9 cellular contexts compared by ENCODE assay signal in the genomic region with DNA sequence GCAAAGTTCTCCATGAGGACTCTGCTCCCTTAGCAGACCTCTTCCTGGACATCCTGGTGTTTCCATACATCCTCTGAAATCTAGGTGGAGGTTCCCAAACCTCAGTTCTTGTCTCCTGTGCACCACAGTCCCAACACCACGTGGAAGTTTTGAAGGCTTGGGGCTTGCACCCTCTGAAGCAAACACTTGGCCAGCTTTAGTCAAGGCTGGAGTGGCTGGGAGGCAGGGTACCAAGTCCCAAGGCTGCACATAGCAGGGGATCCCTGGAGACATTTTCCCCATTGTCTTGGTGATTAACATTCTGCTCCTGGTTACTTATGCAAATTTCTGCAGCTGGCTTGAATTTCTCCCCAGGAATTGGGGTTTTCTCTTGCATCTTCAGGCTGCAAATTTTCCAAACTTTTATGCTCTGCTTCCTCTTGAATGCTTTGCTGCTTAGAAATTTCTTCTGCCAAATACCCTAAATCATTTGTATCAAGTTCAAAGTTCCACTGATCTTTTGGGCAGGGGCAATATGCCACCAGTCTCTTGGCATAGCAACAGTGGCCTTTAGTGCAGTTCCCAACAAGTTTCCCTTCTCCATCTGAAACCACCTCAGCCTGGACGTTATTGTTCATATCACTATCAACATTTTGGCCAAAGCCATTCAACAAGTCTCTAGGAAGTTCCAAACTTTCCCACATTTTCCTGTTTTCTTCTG. TPM values are rescaled to one million over a fixed set of nuclear protein-coding genes. Genes with fewer than 3 reads are reported as not detected.
A peak's percentile ranks its signal among the peaks of the same experiment; 100 is the strongest.
DNase-seq lines count a peak whose midpoint lies in the region; ATAC-seq and TF ChIP-seq lines count a peak whose summit lies in the region.
"Not testable (repeated sequence)": the region's sequence is repeated elsewhere in the genome, so short reads cannot be mapped to it uniquely, and the experiment has no call there.
"Had no signal": no experiment of that assay in that cellular context is flagged by ENCODE, and none has a peak within 500 bp of the region (broad histone marks: within the 10 kb centered on the region; RNA-seq: fewer than 3 reads in every experiment).

No MANE protein-coding gene starts in this region.

- POLR2A ChIA-PET in A673 (lab: Charles Lee; ENCODE audit: low non-redundant PET); HEK293 (lab: Yijun Ruan, JAX): not testable (repeated sequence)

- H3K79me2 ChIP-seq in trophoblast cell (ENCODE audit: control insufficient read depth, insufficient read depth, low read length, poor library complexity), result not testable (repeated sequence)

- not testable (repeated sequence) for H3K4me1 ChIP-seq in A673 (ENCODE audit: insufficient read depth, low read length, poor library complexity, severe bottlenecking); HEK293 (ENCODE audit: control insufficient read depth, insufficient read depth, low read length); endodermal cell (ENCODE audit: control insufficient read depth, insufficient read depth, low read length); trophoblast cell (ENCODE audit: control insufficient read depth in 1 of 2, insufficient read depth in 2 of 2, low read length in 2 of 2)
- H3K4me1 ChIP-seq in right lobe of liver, result peaks cover 0 to 68% (median 20%) of the 10 kb centered on the region in 4 donors

- BruUV-seq in A673 (replicated peaks; lab: Mats Ljungman, UMichigan), result not testable (repeated sequence)

- H2AK5ac ChIP-seq in trophoblast cell (ENCODE audit: low read length), result not testable (repeated sequence)

- not testable (repeated sequence) for H3K27ac ChIP-seq in A673 (ENCODE audit: low read depth, low read length, poor library complexity, severe bottlenecking); HEK293 (ENCODE audit: extremely low read depth, low read depth, low read length); endodermal cell (ENCODE audit: low read depth, low read length); trophoblast cell (ENCODE audit: low read depth, low read length)
- H3K27ac ChIP-seq in SK-N-MC (peak overlapping the region; percentile 78), right lobe of liver (peak overlapping the region; percentile 22 to 98 (median 85))

- not testable (repeated sequence) for H3K14ac ChIP-seq in trophoblast cell (ENCODE audit: low read length)

- H3K27me3 Mint-ChIP-seq in endodermal cell (ENCODE audit: insufficient read depth), result peaks cover 14% of the 10 kb centered on the region

- not testable (repeated sequence) for H3K9ac ChIP-seq in SK-N-MC (ENCODE audit: insufficient read length); endodermal cell (ENCODE audit: extremely low read depth, low read length, poor library complexity, severe bottlenecking)
- H3K9ac ChIP-seq in trophoblast cell (ENCODE audit: low read length), result peak overlapping the region; percentile 66

- not testable (repeated sequence) for H3K4me3 Mint-ChIP-seq in endodermal cell

- H3K4me3 ChIP-seq in A673 (ENCODE audit: low read depth, low read length, poor library complexity, severe bottlenecking); HEK293 (ENCODE audit: low read depth, low read length); SK-N-MC; endodermal cell (ENCODE audit: low read length); trophoblast cell (ENCODE audit: low read depth, low read length): not testable (repeated sequence)
- H3K4me3 ChIP-seq in right lobe of liver, result peak overlapping the region in 1 of 3 donors; percentile 38

- H3K9me3 Mint-ChIP-seq in endodermal cell, result peaks cover 15% of the 10 kb centered on the region

- H3K4ac ChIP-seq in trophoblast cell (ENCODE audit: low read depth, low read length), result not testable (repeated sequence)

- 25 to 29% methylated on average over 2 of the region's 2 CpGs for WGBS in endodermal cell (ENCODE audit: insufficient coverage in 1 of 2, insufficient read length in 1 of 2), 2 experiments
- 10% methylated on average over 2 of the region's 2 CpGs for WGBS in right lobe of liver (ENCODE audit: insufficient coverage, low coverage, low lambda C conversion rate, missing lambda C conversion rate)
- no CpG with 5 or more reads among the region's 2 CpGs for WGBS in trophoblast cell (ENCODE audit: extremely low coverage, insufficient coverage, insufficient read length)

- TF ChIP-seq CTCF in A673 (conservative IDR thresholded peaks at IDR 0.05; ENCODE audit: low read depth, low read length); HEK293 (tag by site-specific recombination; IDR thresholded peaks at IDR 0.05); endodermal cell (conservative IDR thresholded peaks at IDR 0.05); right lobe of liver (IDR thresholded peaks at IDR 0.05): not testable (repeated sequence)

- H2AFZ ChIP-seq in trophoblast cell (ENCODE audit: insufficient read depth, low read length, poor library complexity), result not testable (repeated sequence)

- intact Hi-C loops in A673 (cut with micrococcal nuclease; ENCODE audit: unreplicated experiment); right lobe of liver (cut with DNase I): not testable (repeated sequence)

- not testable (repeated sequence) for H4K91ac ChIP-seq in trophoblast cell (ENCODE audit: low read depth, low read length)

- not testable (repeated sequence) for H3K23ac ChIP-seq in trophoblast cell (ENCODE audit: low read length)

- not testable (repeated sequence) for H3K4me2 ChIP-seq in trophoblast cell (ENCODE audit: low read length)

- not testable (repeated sequence) for H2BK5ac ChIP-seq in trophoblast cell (ENCODE audit: low read depth, low read length, poor library complexity)

- H2BK12ac ChIP-seq in trophoblast cell (ENCODE audit: low read length), result not testable (repeated sequence)

- not testable (repeated sequence) for H3K36me3 Mint-ChIP-seq in endodermal cell (ENCODE audit: low read depth)

- H3K79me1 ChIP-seq in trophoblast cell (ENCODE audit: low read length), result not testable (repeated sequence)

- TF ChIP-seq POLR2A in right lobe of liver (IDR thresholded peaks at IDR 0.05), result not testable (repeated sequence)

- not testable (repeated sequence) for H3K9me3 ChIP-seq in A673 (ENCODE audit: low read depth, low read length, poor library complexity, severe bottlenecking); HEK293 (ENCODE audit: control insufficient read depth, insufficient read depth, low read depth, low read length); SK-N-MC (ENCODE audit: low read depth, low read length); endodermal cell (ENCODE audit: control insufficient read depth, low read length); right lobe of liver; trophoblast cell (ENCODE audit: insufficient read depth, low read depth, low read length)

- ATAC-seq in right lobe of liver, result peak; percentile 11 to 38 (median 30)

- H4K12ac ChIP-seq in trophoblast cell (ENCODE audit: low read depth, low read length), result not testable (repeated sequence)

- CTCF ChIA-PET in A673 (lab: Charles Lee), result not testable (repeated sequence)
- CTCF ChIA-PET in HEK293 (lab: Yijun Ruan, JAX), result interaction anchor here (0.6 to 1.1 kb wide), 4 partner anchors 43 to 161 kb away, joined by 3 to 7 read pairs (median 4); no protein-coding TSS in a partner anchor

- H3K36me3 ChIP-seq in A673 (ENCODE audit: insufficient read depth, low read length, poor library complexity, severe bottlenecking); HEK293 (ENCODE audit: control insufficient read depth in 2 of 2, insufficient read depth in 1 of 2, low read length in 2 of 2); SK-N-MC (ENCODE audit: insufficient read depth, low read length); endodermal cell (ENCODE audit: control insufficient read depth, insufficient read depth, low read length); right lobe of liver; trophoblast cell (ENCODE audit: control insufficient read depth in 1 of 2, insufficient read depth in 2 of 2, low read length in 2 of 2): not testable (repeated sequence)

- H3K27me3 ChIP-seq in A673 (replicated peaks; ENCODE audit: insufficient read depth, low read depth, low read length, poor library complexity); endodermal cell (ENCODE audit: control insufficient read depth, insufficient read depth, low read length, poor library complexity, severe bottlenecking); right lobe of liver; trophoblast cell (ENCODE audit: insufficient read depth, low read length): not testable (repeated sequence)

- H3K4me1 Mint-ChIP-seq in endodermal cell, result peaks cover 18% of the 10 kb centered on the region

- DNase-seq in A673 (ENCODE audit: low spot score) (peak; percentile 11), endodermal cell (peak; percentile 67), iPS-NIHi11 (ENCODE audit: low spot score) (peak; percentile 35), right lobe of liver (peak in 1 of 3 donors; percentile 72)
- DNase-seq in SK-N-MC (ENCODE audit: low read depth, low spot score); trophoblast cell: not testable (repeated sequence)

- not testable (repeated sequence) for H3K18ac ChIP-seq in trophoblast cell (ENCODE audit: low read length)

- H2BK120ac ChIP-seq in trophoblast cell (ENCODE audit: insufficient read depth, low read length, poor library complexity), result not testable (repeated sequence)

- not testable (repeated sequence) for H4K8ac ChIP-seq in trophoblast cell (ENCODE audit: low read depth, low read length)

- peak overlapping the region; percentile 55 for H3K27ac Mint-ChIP-seq in endodermal cell

TF ChIP-seq in HEK293, 187 proteins besides CTCF, POLR2A, EP300 and RAD21:
- peak; percentile 68 for TF ChIP-seq SCRT2 (tag by site-specific recombination; IDR thresholded peaks at IDR 0.05)

RNA-seq across cellular contexts. Expression of a gene that starts 10.2 kb away (rescaled TPM):
- total RNA-seq in A673 (2021) (not detected in 2 replicates), endodermal cell (under 1 TPM in 1 of 2 donors, not detected in 1; 0.75 TPM), right lobe of liver (1,000 to 10,000 TPM in 1 of 6 experiments, 100 to 1,000 TPM in 3, 1 to 10 TPM in 2; 7.9 to 5,721 (median 385) TPM)
- polyA plus RNA-seq in endodermal cell (2013, experiment 1 of 2), result not detected
- polyA plus RNA-seq in endodermal cell (2013, experiment 2 of 2), result not detected
- 0.01 and 0.06 TPM in 2 replicates for polyA plus RNA-seq in trophoblast cell (2013)
- total RNA-seq: CD8-positive, alpha-beta memory T cell; H4 had no signal
- polyA plus RNA-seq: CD8-positive, alpha-beta memory T cell had no signal
